Comparison of ENCODE assay signal across 1 cellular context in genomic region chr19:35309481-35310279, GRCh38.
A peak's percentile ranks its signal among the peaks of the same experiment; 100 is the strongest.
TF ChIP-seq lines count a peak whose summit lies in the region.

No MANE protein-coding gene starts in this region.

TF ChIP-seq in K562, 482 proteins besides CTCF, POLR2A, EP300 and RAD21 (continued from another document and continues in another):
- TF ChIP-seq, protein P1, sequence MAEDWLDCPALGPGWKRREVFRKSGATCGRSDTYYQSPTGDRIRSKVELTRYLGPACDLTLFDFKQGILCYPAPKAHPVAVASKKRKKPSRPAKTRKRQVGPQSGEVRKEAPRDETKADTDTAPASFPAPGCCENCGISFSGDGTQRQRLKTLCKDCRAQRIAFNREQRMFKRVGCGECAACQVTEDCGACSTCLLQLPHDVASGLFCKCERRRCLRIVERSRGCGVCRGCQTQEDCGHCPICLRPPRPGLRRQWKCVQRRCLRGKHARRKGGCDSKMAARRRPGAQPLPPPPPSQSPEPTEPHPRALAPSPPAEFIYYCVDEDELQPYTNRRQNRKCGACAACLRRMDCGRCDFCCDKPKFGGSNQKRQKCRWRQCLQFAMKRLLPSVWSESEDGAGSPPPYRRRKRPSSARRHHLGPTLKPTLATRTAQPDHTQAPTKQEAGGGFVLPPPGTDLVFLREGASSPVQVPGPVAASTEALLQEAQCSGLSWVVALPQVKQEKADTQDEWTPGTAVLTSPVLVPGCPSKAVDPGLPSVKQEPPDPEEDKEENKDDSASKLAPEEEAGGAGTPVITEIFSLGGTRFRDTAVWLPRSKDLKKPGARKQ (CRISPR knock-in tag; IDR thresholded peaks at IDR 0.05), result no peak; the same call in 1 of the 2 replicates
- no peak for TF ChIP-seq ZNF561 (CRISPR knock-in tag; conservative IDR thresholded peaks at IDR 0.05)
- TF ChIP-seq CBX2 (IDR thresholded peaks at IDR 0.05; ENCODE audit: insufficient read depth, low read length, poor library complexity, severe bottlenecking), result no peak
- TF ChIP-seq, protein P2, sequence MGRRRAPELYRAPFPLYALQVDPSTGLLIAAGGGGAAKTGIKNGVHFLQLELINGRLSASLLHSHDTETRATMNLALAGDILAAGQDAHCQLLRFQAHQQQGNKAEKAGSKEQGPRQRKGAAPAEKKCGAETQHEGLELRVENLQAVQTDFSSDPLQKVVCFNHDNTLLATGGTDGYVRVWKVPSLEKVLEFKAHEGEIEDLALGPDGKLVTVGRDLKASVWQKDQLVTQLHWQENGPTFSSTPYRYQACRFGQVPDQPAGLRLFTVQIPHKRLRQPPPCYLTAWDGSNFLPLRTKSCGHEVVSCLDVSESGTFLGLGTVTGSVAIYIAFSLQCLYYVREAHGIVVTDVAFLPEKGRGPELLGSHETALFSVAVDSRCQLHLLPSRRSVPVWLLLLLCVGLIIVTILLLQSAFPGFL (CRISPR knock-in tag; IDR thresholded peaks at IDR 0.05), result no peak
- TF ChIP-seq, protein P3, sequence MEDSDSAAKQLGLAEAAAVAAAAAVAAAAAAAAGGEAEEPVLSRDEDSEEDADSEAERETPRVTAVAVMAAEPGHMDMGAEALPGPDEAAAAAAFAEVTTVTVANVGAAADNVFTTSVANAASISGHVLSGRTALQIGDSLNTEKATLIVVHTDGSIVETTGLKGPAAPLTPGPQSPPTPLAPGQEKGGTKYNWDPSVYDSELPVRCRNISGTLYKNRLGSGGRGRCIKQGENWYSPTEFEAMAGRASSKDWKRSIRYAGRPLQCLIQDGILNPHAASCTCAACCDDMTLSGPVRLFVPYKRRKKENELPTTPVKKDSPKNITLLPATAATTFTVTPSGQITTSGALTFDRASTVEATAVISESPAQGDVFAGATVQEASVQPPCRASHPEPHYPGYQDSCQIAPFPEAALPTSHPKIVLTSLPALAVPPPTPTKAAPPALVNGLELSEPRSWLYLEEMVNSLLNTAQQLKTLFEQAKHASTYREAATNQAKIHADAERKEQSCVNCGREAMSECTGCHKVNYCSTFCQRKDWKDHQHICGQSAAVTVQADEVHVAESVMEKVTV (CRISPR knock-in tag; IDR thresholded peaks at IDR 0.05), result no peak
- TF ChIP-seq ZC3H11A (IDR thresholded peaks at IDR 0.05; ENCODE audit: low read depth, low read length), result no peak
- TF ChIP-seq CBFA2T2 (conservative IDR thresholded peaks at IDR 0.05), result no peak
- TF ChIP-seq CREBBP (IDR thresholded peaks at IDR 0.05; ENCODE audit: low read depth, low read length), result no peak
- TF ChIP-seq, protein P4, sequence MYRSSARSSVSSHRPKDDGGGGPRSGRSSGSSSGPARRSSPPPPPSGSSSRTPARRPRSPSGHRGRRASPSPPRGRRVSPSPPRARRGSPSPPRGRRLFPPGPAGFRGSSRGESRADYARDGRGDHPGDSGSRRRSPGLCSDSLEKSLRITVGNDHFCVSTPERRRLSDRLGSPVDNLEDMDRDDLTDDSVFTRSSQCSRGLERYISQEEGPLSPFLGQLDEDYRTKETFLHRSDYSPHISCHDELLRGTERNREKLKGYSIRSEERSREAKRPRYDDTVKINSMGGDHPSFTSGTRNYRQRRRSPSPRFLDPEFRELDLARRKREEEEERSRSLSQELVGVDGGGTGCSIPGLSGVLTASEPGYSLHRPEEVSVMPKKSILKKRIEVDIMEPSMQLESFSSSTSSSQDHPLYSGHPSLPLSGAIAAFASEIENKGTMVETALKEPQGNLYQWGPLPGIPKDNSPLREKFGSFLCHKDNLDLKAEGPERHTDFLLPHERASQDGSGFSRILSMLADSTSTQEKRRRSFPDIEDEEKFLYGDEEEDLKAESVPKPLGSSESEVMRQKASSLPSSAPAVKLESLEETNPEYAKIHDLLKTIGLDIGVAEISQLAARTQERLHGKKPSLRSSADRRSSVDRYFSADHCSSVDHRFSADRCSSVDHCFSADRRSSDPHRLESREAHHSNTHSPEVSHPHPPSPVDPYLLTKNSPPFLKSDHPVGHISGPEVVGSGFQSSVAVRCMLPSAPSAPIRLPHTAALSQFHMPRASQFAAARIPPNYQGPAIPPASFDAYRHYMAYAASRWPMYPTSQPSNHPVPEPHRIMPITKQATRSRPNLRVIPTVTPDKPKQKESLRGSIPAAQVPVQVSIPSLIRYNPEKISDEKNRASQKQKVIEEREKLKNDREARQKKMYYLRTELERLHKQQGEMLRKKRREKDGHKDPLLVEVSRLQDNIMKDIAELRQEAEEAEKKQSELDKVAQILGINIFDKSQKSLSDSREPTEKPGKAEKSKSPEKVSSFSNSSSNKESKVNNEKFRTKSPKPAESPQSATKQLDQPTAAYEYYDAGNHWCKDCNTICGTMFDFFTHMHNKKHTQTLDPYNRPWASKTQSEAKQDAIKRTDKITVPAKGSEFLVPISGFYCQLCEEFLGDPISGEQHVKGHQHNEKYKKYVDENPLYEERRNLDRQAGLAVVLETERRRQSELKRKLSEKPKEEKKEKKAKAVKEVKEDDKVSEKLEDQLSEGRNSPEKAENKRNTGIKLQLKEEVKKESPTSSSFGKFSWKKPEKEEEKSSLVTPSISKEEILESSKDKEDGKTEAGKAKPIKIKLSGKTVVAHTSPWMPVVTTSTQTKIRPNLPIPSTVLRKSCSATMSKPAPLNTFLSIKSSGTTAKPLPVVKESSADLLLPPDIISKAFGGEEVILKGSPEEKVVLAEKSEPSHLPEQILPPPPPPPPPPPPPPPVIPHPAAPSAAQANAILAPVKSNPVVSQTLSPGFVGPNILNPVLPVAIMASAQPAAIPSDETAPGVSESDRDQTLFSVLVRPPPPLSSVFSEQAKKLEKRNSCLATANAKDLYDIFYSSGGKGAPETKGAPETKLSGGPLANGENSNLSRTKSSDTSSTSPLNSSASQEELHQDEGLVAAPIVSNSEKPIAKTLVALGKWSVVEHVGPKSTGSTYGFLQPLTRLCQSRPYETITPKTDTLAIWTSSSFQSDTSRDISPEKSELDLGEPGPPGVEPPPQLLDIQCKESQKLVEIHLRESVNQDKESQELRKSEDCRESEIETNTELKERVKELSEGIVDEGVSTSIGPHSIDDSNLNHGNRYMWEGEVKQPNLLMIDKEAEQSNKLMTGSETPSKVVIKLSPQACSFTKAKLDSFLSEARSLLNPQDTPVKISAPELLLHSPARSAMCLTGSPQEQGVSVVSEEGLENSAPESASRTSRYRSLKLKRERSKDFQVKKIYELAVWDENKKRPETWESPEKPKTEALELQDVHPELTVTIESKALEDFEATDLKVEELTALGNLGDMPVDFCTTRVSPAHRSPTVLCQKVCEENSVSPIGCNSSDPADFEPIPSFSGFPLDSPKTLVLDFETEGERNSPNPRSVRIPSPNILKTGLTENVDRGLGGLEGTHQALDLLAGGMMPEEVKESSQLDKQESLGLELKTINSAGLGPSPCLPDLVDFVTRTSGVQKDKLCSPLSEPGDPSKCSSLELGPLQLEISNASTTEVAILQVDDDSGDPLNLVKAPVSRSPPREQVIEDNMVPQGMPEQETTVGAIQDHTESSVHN (IDR thresholded peaks at IDR 0.05; ENCODE audit: borderline replicate concordance in 1 of 2, low read depth in 1 of 2), result no peak
- no peak for TF ChIP-seq MCM3 (IDR thresholded peaks at IDR 0.05)
- TF ChIP-seq FOXA1 (IDR thresholded peaks at IDR 0.05; ENCODE audit: borderline replicate concordance), result no peak
- no peak for TF ChIP-seq RBM25 (IDR thresholded peaks at IDR 0.05; ENCODE audit: low read depth, low read length, severe bottlenecking)
- TF ChIP-seq KDM2B (CRISPR knock-in tag; IDR thresholded peaks at IDR 0.05), result peak; percentile 77; the same call in 1 of the 2 replicates
- TF ChIP-seq ATF4 (CRISPR knock-in tag; IDR thresholded peaks at IDR 0.05), result no peak
- TF ChIP-seq FOXK1 (CRISPR knock-in tag; IDR thresholded peaks at IDR 0.05; ENCODE audit: borderline replicate concordance), result no peak
- TF ChIP-seq HIVEP1 (CRISPR knock-in tag; IDR thresholded peaks at IDR 0.05), result peak; percentile 81; the same call in 1 of the 2 replicates
- TF ChIP-seq ZSCAN32 (CRISPR knock-in tag; IDR thresholded peaks at IDR 0.05), result no peak
- no peak for TF ChIP-seq ZBTB5 (IDR thresholded peaks at IDR 0.05)
- TF ChIP-seq CEBPG (CRISPR knock-in tag; IDR thresholded peaks at IDR 0.05), result no peak
- no peak for TF ChIP-seq CEBPG (tag; conservative IDR thresholded peaks at IDR 0.05 in 1 of 2, IDR thresholded peaks at IDR 0.05 in 1 of 2)
- peak in 1 of 2 experiments; percentile 51; a peak in 1 of 4 replicates for TF ChIP-seq SRF (CRISPR knock-in tag; IDR thresholded peaks at IDR 0.05)
- TF ChIP-seq PYGO2 (tag; IDR thresholded peaks at IDR 0.05), result no peak
- TF ChIP-seq HNRNPH1 (optimal IDR thresholded peaks at IDR 0.05; ENCODE audit: low read depth, low read length), result no peak
- no peak for TF ChIP-seq ZNF354B (CRISPR knock-in tag; IDR thresholded peaks at IDR 0.05)
- TF ChIP-seq FOXJ2 (tag; IDR thresholded peaks at IDR 0.05), result 0 out of 2 replicates have a peak, but pooled peaks have one; percentile 31
- no peak for TF ChIP-seq ELF2 (CRISPR knock-in tag; IDR thresholded peaks at IDR 0.05)
- TF ChIP-seq, protein P5, sequence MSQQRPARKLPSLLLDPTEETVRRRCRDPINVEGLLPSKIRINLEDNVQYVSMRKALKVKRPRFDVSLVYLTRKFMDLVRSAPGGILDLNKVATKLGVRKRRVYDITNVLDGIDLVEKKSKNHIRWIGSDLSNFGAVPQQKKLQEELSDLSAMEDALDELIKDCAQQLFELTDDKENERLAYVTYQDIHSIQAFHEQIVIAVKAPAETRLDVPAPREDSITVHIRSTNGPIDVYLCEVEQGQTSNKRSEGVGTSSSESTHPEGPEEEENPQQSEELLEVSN (IDR thresholded peaks at IDR 0.05; ENCODE audit: borderline replicate concordance in 1 of 2, extremely low read depth in 1 of 2, insufficient read depth in 1 of 2, insufficient read length in 1 of 2, low read depth in 1 of 2, low read length in 1 of 2, poor library complexity in 1 of 2, severe bottlenecking in 1 of 2), result peak; percentile 98 to 99
- TF ChIP-seq ZNF511 (CRISPR knock-in tag; IDR thresholded peaks at IDR 0.05), result no peak; the same call in 1 of the 2 replicates
- no peak for TF ChIP-seq MAFK (IDR thresholded peaks at IDR 0.05; ENCODE audit: low read length)
- 0 out of 2 replicates have a peak, but pooled peaks have one; percentile 64 for TF ChIP-seq BACH1 (tag; IDR thresholded peaks at IDR 0.05)
- no peak for TF ChIP-seq ZNF239 (CRISPR knock-in tag; IDR thresholded peaks at IDR 0.05)
- no peak for TF ChIP-seq FOXP1 (CRISPR knock-in tag; IDR thresholded peaks at IDR 0.05)
- no peak for TF ChIP-seq ZNF778 (CRISPR knock-in tag; IDR thresholded peaks at IDR 0.05)
- no peak for TF ChIP-seq SNIP1 (IDR thresholded peaks at IDR 0.05; ENCODE audit: low read depth)
- TF ChIP-seq TAF9B (IDR thresholded peaks at IDR 0.05; ENCODE audit: partially characterized antibody), result no peak
- peak; percentile 60; the same call in 1 of the 2 replicates for TF ChIP-seq ZNF717 (CRISPR knock-in tag; IDR thresholded peaks at IDR 0.05)
- TF ChIP-seq POLR2AphosphoS2 (IDR thresholded peaks at IDR 0.05; ENCODE audit: low read length), result no peak
- no peak for TF ChIP-seq EWSR1 (IDR thresholded peaks at IDR 0.05; ENCODE audit: borderline replicate concordance, low read depth, partially characterized antibody)
- peak; percentile 99 for TF ChIP-seq ZNF592 (IDR thresholded peaks at IDR 0.05)
